20 cellular contexts compared by ENCODE assay signal in the genomic region with DNA sequence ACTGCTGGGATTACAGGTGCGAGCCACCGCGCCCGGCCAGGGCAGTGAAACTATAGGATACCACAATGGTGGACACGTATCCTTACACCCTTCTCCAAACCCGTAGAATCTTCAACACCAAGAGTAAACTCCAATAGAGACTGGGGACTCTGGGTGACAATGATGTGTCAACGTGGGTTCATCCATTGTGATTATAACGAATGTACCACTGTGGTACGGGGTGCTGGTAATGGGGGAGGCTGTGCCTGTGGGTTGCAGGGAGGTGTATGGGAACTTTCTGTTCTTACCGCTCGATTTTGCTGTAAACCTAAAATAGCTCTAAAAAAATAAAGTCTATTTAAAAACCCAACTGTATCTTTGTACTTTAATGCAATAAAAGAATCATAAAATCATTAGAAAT. TPM values are rescaled to one million over a fixed set of nuclear protein-coding genes. Genes with fewer than 3 reads are reported as not detected.
A peak's percentile ranks its signal among the peaks of the same experiment; 100 is the strongest.
DNase-seq lines count a peak whose midpoint lies in the region; ATAC-seq and TF ChIP-seq lines count a peak whose summit lies in the region.
"Had no signal": no experiment of that assay in that cellular context is flagged by ENCODE, and none has a peak within 500 bp of the region (broad histone marks: within the 10 kb centered on the region; RNA-seq: fewer than 3 reads in every experiment).

No MANE protein-coding gene starts in this region.

- H3K4me3 Mint-ChIP-seq in stimulated activated naive B cell treated with anti-CD40 and anti-IgM and Interleukin-4, amounts not matched to agents 10 μg/mL and 1 μg/mL and 100 μg/mL, for 72 hours, result no peak overlapping the region
- no peak overlapping the region for H3K4me3 Mint-ChIP-seq in nephron progenitor cell
- H3K4me3 Mint-ChIP-seq: CD4-positive, CD25-positive, alpha-beta regulatory T cell; CD8-positive, alpha-beta T cell had no signal

- no peaks in the 10 kb centered on the region for H3K27me3 Mint-ChIP-seq in stimulated activated naive B cell treated with anti-CD40 and anti-IgM and Interleukin-4, amounts not matched to agents 10 μg/mL and 1 μg/mL and 100 μg/mL, for 72 hours
- H3K27me3 Mint-ChIP-seq in nephron progenitor cell (ENCODE audit: low read depth, poor library complexity), result peaks cover 7% of the 10 kb centered on the region
- H3K27me3 Mint-ChIP-seq: CD4-positive, CD25-positive, alpha-beta regulatory T cell had no signal

- peaks cover 30 to 62% of the 10 kb centered on the region in 2 donors for H3K4me1 Mint-ChIP-seq in stimulated activated naive B cell treated with anti-CD40 and anti-IgM and Interleukin-4, amounts not matched to agents 10 μg/mL and 1 μg/mL and 100 μg/mL, for 72 hours
- H3K4me1 Mint-ChIP-seq in nephron progenitor cell, result peaks cover 12% of the 10 kb centered on the region
- H3K4me1 Mint-ChIP-seq: CD4-positive, CD25-positive, alpha-beta regulatory T cell had no signal

- H3K36me3 Mint-ChIP-seq in stimulated activated naive B cell treated with anti-CD40 and anti-IgM and Interleukin-4, amounts not matched to agents 10 μg/mL and 1 μg/mL and 100 μg/mL, for 72 hours, result peaks cover 0 to 10% of the 10 kb centered on the region in 2 donors
- peaks cover 4% of the 10 kb centered on the region for H3K36me3 Mint-ChIP-seq in nephron progenitor cell (ENCODE audit: low read depth)
- H3K36me3 Mint-ChIP-seq: CD8-positive, alpha-beta T cell had no signal

- no peaks in the 10 kb centered on the region for H3K9me3 Mint-ChIP-seq in stimulated activated naive B cell treated with anti-CD40 and anti-IgM and Interleukin-4, amounts not matched to agents 10 μg/mL and 1 μg/mL and 100 μg/mL, for 72 hours
- peaks cover 4% of the 10 kb centered on the region for H3K9me3 Mint-ChIP-seq in nephron progenitor cell
- H3K9me3 Mint-ChIP-seq: CD4-positive, CD25-positive, alpha-beta regulatory T cell; CD8-positive, alpha-beta T cell had no signal

- peak overlapping the region; percentile 67 for H3K27ac Mint-ChIP-seq in stimulated activated naive B cell treated with anti-CD40 and anti-IgM and Interleukin-4, amounts not matched to agents 10 μg/mL and 1 μg/mL and 100 μg/mL, for 72 hours
- no peak overlapping the region for H3K27ac Mint-ChIP-seq in nephron progenitor cell
- H3K27ac Mint-ChIP-seq: CD4-positive, CD25-positive, alpha-beta regulatory T cell; CD8-positive, alpha-beta T cell had no signal

- H3K9me3 ChIP-seq in BLaER1 (peaks cover 59% of the 10 kb centered on the region), osteoblast (ENCODE audit: low read depth, low read length) (no peaks in the 10 kb centered on the region)
- H3K9me3 ChIP-seq: A549, Caco-2, HAP-1 had no signal

- H2AFZ ChIP-seq in osteoblast (ENCODE audit: low read length), result no peak overlapping the region

- peak overlapping the region; percentile 9; the same call in 1 of the 2 replicates for H3K27ac ChIP-seq in BLaER1
- peak overlapping the region; percentile 67 for H3K27ac ChIP-seq in caudate nucleus (ENCODE audit: low read depth, low read length)
- no peak overlapping the region for H3K27ac ChIP-seq in osteoblast (ENCODE audit: low read depth, low read length)
- H3K27ac ChIP-seq: A549, C4-2B had no signal

- H3K4me2 ChIP-seq in BLaER1, result no peak overlapping the region
- H3K4me2 ChIP-seq in osteoblast (ENCODE audit: insufficient read depth, low read length), result no peak overlapping the region
- H3K4me2 ChIP-seq: A549 had no signal

- no peak for TF ChIP-seq CTCF in osteoblast (IDR thresholded peaks at IDR 0.05; ENCODE audit: extremely low read depth, low read depth, low read length)
- no peak for TF ChIP-seq CTCF in nephron progenitor cell (IDR thresholded peaks at IDR 0.05)

- no peak for ATAC-seq in stimulated activated naive B cell treated with anti-CD40 and anti-IgM and Interleukin-4, amounts not matched to agents 10 μg/mL and 1 μg/mL and 100 μg/mL, for 72 hours (replicated peaks)
- ATAC-seq in HG02970 (IDR thresholded peaks at IDR 0.05; ENCODE audit: low FRiP score, unreplicated experiment) (no peak), GM18868 (IDR thresholded peaks at IDR 0.05; ENCODE audit: unreplicated experiment) (no peak), HG03095 (IDR thresholded peaks at IDR 0.05; ENCODE audit: unreplicated experiment) (no peak)
- ATAC-seq: A549; CD8-positive, alpha-beta T cell had no signal

- H3K4me1 ChIP-seq in BLaER1 (peaks cover 45% of the 10 kb centered on the region), osteoblast (ENCODE audit: insufficient read depth, low read length) (no peaks in the 10 kb centered on the region)
- H3K4me1 ChIP-seq: A549, Caco-2, HAP-1 had no signal

- H4K20me1 ChIP-seq in BLaER1 (peaks cover 1% of the 10 kb centered on the region; the same call in 1 of the 2 replicates), osteoblast (ENCODE audit: insufficient read depth, low read length) (no peaks in the 10 kb centered on the region)

- H3K36me3 ChIP-seq in BLaER1 (peaks cover 70% of the 10 kb centered on the region), osteoblast (ENCODE audit: insufficient read depth, low read length) (no peaks in the 10 kb centered on the region)
- H3K36me3 ChIP-seq: HAP-1 had no signal

- no peak overlapping the region for H3K9ac ChIP-seq in BLaER1

- DNase-seq in caudate nucleus (lab: John Stamatoyannopoulos, UW) (peak in 22 of 61 donors; percentile 18 to 88 (median 48)), osteoblast (ENCODE audit: insufficient read length, low spot score, missing footprints) (peak; percentile 67), nephron progenitor cell (no peak)
- DNase-seq in stimulated activated naive B cell treated with anti-CD40 and anti-IgM and Interleukin-4, amounts not matched to agents 10 μg/mL and 1 μg/mL and 100 μg/mL, for 72 hours, result no peak
- DNase-seq: 8988T; ACHN; AML-193; Caco-2; CD4-positive, CD25-positive, alpha-beta regulatory T cell; CD8-positive, alpha-beta T cell; DMS153; DND-41; GOT3 had no signal

- no peaks in the 10 kb centered on the region for H3K27me3 ChIP-seq in BLaER1
- H3K27me3 ChIP-seq in osteoblast (ENCODE audit: insufficient read depth, low read length), result no peaks in the 10 kb centered on the region

- H3K79me2 ChIP-seq in osteoblast (ENCODE audit: insufficient read depth, low read length), result no peaks in the 10 kb centered on the region

- H3K4me3 ChIP-seq in BLaER1 (no peak overlapping the region), osteoblast (ENCODE audit: insufficient read depth, low read length) (no peak overlapping the region)
- H3K4me3 ChIP-seq: A549, HAP-1 had no signal

RNA-seq across cellular contexts. Expression of gene GNG7, which starts 11.6 kb away (rescaled TPM):
- 0.29 and 0.72 TPM in 2 replicates for total RNA-seq in osteoblast

RNA-seq across cellular contexts. Expression of gene DIRAS1, which starts 30.3 kb away (rescaled TPM):
- 12.4 and 14.8 TPM in 2 replicates for total RNA-seq in osteoblast
- total RNA-seq: CD4-positive, CD25-positive, alpha-beta regulatory T cell had no signal

RNA-seq across cellular contexts. Expression of gene SLC39A3, which starts 49.0 kb away (rescaled TPM):
- total RNA-seq in osteoblast, result 33.0 and 33.7 TPM in 2 replicates
